8 cellular contexts compared by ENCODE assay signal in genomic region chr14:20683896-20684661, GRCh38. TPM values are rescaled to one million over a fixed set of nuclear protein-coding genes. Genes with fewer than 3 reads are reported as not detected.
DNase-seq lines count a peak whose midpoint lies in the region; ATAC-seq and TF ChIP-seq lines count a peak whose summit lies in the region.

Gene RNASE4 (plus strand): TSS chr14:20684560. CDS start chr14:20699372, 14,812 bp downstream.

- DNase-seq in C1 segment of cervical spinal cord (lab: John Stamatoyannopoulos, UW) (peak in 13 of 14 donors; percentile 28 to 90 (median 75)), SK-N-SH (peak; percentile 68), head of caudate nucleus (peak; percentile 48 to 93 (median 79)), osteocyte (ENCODE audit: extremely low spot score, unreplicated experiment) (peak; percentile 90), suprapubic skin (ENCODE audit: low spot score in 2 of 2) (peak; percentile 94 to 95)
- peak; percentile 79 to 81 for DNase-seq in activated naive CD4-positive, alpha-beta T cell treated with anti-CD3 and anti-CD28 coated beads, Interleukin-2, amount 50 U/mL, for 72 hours (ENCODE audit: low spot score in 2 of 2)

- WGBS in SK-N-SH (ENCODE audit: low lambda C conversion rate) = under 1% methylated on average over 18 of the region's 42 CpGs
- under 1% methylated on average over 38 of the region's 42 CpGs for WGBS in suprapubic skin

- H3K9me2 ChIP-seq in SK-N-SH = no peaks in the 10 kb centered on the region

- H3K4me2 ChIP-seq in SK-N-SH = peak within 1 kb of the TSS; percentile 97

- H3K27me3 ChIP-seq in HUES6 (ENCODE audit: control insufficient read depth, insufficient read depth, low read length) (no peaks in the 10 kb centered on the region), SK-N-SH (ENCODE audit: insufficient read depth) (no peaks in the 10 kb centered on the region), suprapubic skin (no peaks in the 10 kb centered on the region)

- no peaks in the 10 kb centered on the region for H3K79me2 ChIP-seq in SK-N-SH (ENCODE audit: insufficient read depth)

- no peaks in the 10 kb centered on the region for H4K20me1 ChIP-seq in SK-N-SH (ENCODE audit: insufficient read depth)

- H2AFZ ChIP-seq in SK-N-SH (ENCODE audit: low read depth) = peak within 1 kb of the TSS; percentile 99

- H3K36me3 ChIP-seq in HUES6 (ENCODE audit: control insufficient read depth, insufficient read depth, low read length) (no peaks in the 10 kb centered on the region), SK-N-SH (replicated peaks in 1 of 2; ENCODE audit: control insufficient read depth in 1 of 2, insufficient read depth in 2 of 2, low read length in 1 of 2) (no peaks in the 10 kb centered on the region), suprapubic skin (no peaks in the 10 kb centered on the region)

- H3K9me3 Mint-ChIP-seq in activated naive CD4-positive, alpha-beta T cell treated with anti-CD3 and anti-CD28 coated beads, Interleukin-2, amount 50 U/mL, for 72 hours = no peaks in the 10 kb centered on the region
- H3K9me3 Mint-ChIP-seq in osteocyte (ENCODE audit: unreplicated experiment) = no peaks in the 10 kb centered on the region

- no peak within 1 kb of the TSS for H3K4me3 Mint-ChIP-seq in osteocyte (ENCODE audit: unreplicated experiment)

- peak in 1 of 2 donors; percentile 51 for TF ChIP-seq POLR2A in suprapubic skin (IDR thresholded peaks at IDR 0.05)

- intact Hi-C loops in head of caudate nucleus (cut with DNase I) = loop anchor here (2.0 to 10.0 kb wide), 4 partner anchors 52 to 357 kb away; partner anchors contain the start of genes APEX1 and OSGEP

- no peak for TF ChIP-seq RAD21 in SK-N-SH (IDR thresholded peaks at IDR 0.05; ENCODE audit: low read length)

- peaks cover 28% of the 10 kb centered on the region for H3K4me1 Mint-ChIP-seq in osteocyte (ENCODE audit: unreplicated experiment)

- POLR2A ChIA-PET in SK-N-SH (lab: Yijun Ruan, JAX) = no interaction called here

- H3K27me3 Mint-ChIP-seq in osteocyte (ENCODE audit: unreplicated experiment) = no peaks in the 10 kb centered on the region

- H3K27ac Mint-ChIP-seq in activated naive CD4-positive, alpha-beta T cell treated with anti-CD3 and anti-CD28 coated beads, Interleukin-2, amount 50 U/mL, for 72 hours = no peak within 1 kb of the TSS
- H3K27ac Mint-ChIP-seq in osteocyte (ENCODE audit: unreplicated experiment) = no peak within 1 kb of the TSS

- peak within 1 kb of the TSS; percentile 82 for H3K9ac ChIP-seq in HUES6 (ENCODE audit: low read length)
- peak within 1 kb of the TSS; percentile 97 for H3K9ac ChIP-seq in SK-N-SH

- TF ChIP-seq EP300 in SK-N-SH (IDR thresholded peaks at IDR 0.05; ENCODE audit: borderline replicate concordance in 1 of 2, low read depth in 1 of 2, low read length in 1 of 2) = peak in 1 of 2 experiments; percentile 11; a peak in 1 of 4 replicates
- no peak for TF ChIP-seq EP300 in suprapubic skin (IDR thresholded peaks at IDR 0.05)

- peaks cover 0 to 5% of the 10 kb centered on the region in 2 donors for H3K36me3 Mint-ChIP-seq in activated naive CD4-positive, alpha-beta T cell treated with anti-CD3 and anti-CD28 coated beads, Interleukin-2, amount 50 U/mL, for 72 hours
- no peaks in the 10 kb centered on the region for H3K36me3 Mint-ChIP-seq in osteocyte (ENCODE audit: unreplicated experiment)

- no peak for TF ChIP-seq CTCF in SK-N-SH (IDR thresholded peaks at IDR 0.05)
- TF ChIP-seq CTCF in osteocyte (IDR thresholded peaks at IDR 0.05) = no peak
- no peak for TF ChIP-seq CTCF in suprapubic skin (IDR thresholded peaks at IDR 0.05)

- H3F3A ChIP-seq in SK-N-SH (replicated peaks; ENCODE audit: insufficient read depth) = peaks cover 39% of the 10 kb centered on the region

- peak; percentile 26 for ATAC-seq in GM19351 (IDR thresholded peaks at IDR 0.05; ENCODE audit: unreplicated experiment)
- ATAC-seq in activated naive CD4-positive, alpha-beta T cell treated with anti-CD3 and anti-CD28 coated beads, Interleukin-2, amount 50 U/mL, for 72 hours = peak; percentile 43 to 50

- H3K9me3 ChIP-seq in HUES6 (ENCODE audit: control insufficient read depth, insufficient read depth, low read depth, low read length) = no peaks in the 10 kb centered on the region
- H3K9me3 ChIP-seq in SK-N-SH = no peaks in the 10 kb centered on the region
- H3K9me3 ChIP-seq in suprapubic skin = no peaks in the 10 kb centered on the region

- peak within 1 kb of the TSS; percentile 96 for H3K4me3 ChIP-seq in HUES6 (ENCODE audit: low read depth, low read length)
- H3K4me3 ChIP-seq in SK-N-SH (ENCODE audit: low read depth in 2 of 2, low read length in 1 of 2) = peak within 1 kb of the TSS; percentile 93 to 97
- peak within 1 kb of the TSS; percentile 71 for H3K4me3 ChIP-seq in suprapubic skin

- CTCF ChIA-PET in SK-N-SH (lab: Yijun Ruan, JAX) = interaction anchor here (0.9 to 5.5 kb wide), 7 partner anchors 71 to 356 kb away, joined by 3 to 25 read pairs (median 4); no protein-coding TSS in a partner anchor

- H3K4me1 ChIP-seq in HUES6 (ENCODE audit: control insufficient read depth, insufficient read depth, low read length) = peaks cover 16% of the 10 kb centered on the region
- peaks cover 5 to 26% of the 10 kb centered on the region in 2 experiments; a peak in 3 of 4 replicates for H3K4me1 ChIP-seq in SK-N-SH (ENCODE audit: control insufficient read depth in 1 of 2, insufficient read depth in 2 of 2, low read depth in 1 of 2, low read length in 1 of 2)
- peaks cover 46% of the 10 kb centered on the region for H3K4me1 ChIP-seq in suprapubic skin

- peak within 1 kb of the TSS; percentile 11; the same call in 1 of the 2 replicates for H3K27ac ChIP-seq in HUES6 (ENCODE audit: low read depth, low read length)
- peak within 1 kb of the TSS; percentile 94 to 98 for H3K27ac ChIP-seq in SK-N-SH (ENCODE audit: low read depth in 2 of 2, low read length in 1 of 2)
- peak within 1 kb of the TSS; percentile 97 for H3K27ac ChIP-seq in suprapubic skin

TF ChIP-seq in SK-N-SH, 30 proteins besides CTCF, POLR2A, EP300 and RAD21 (continues in another document):
- TF ChIP-seq NFIC (IDR thresholded peaks at IDR 0.05; ENCODE audit: borderline replicate concordance) = peak; percentile 26; the same call in 1 of the 2 replicates
- TF ChIP-seq ZBTB33 (IDR thresholded peaks at IDR 0.05; ENCODE audit: borderline replicate concordance, low read depth) = peak; percentile 85; the same call in 1 of the 2 replicates
- TF ChIP-seq RXRA (IDR thresholded peaks at IDR 0.05; ENCODE audit: borderline replicate concordance, low read depth) = no peak; the same call in 1 of the 2 replicates
- TF ChIP-seq, protein P1, sequence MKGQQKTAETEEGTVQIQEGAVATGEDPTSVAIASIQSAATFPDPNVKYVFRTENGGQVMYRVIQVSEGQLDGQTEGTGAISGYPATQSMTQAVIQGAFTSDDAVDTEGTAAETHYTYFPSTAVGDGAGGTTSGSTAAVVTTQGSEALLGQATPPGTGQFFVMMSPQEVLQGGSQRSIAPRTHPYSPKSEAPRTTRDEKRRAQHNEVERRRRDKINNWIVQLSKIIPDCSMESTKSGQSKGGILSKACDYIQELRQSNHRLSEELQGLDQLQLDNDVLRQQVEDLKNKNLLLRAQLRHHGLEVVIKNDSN (IDR thresholded peaks at IDR 0.05; ENCODE audit: borderline replicate concordance, low read depth) = no peak
- TF ChIP-seq FOSL2 (IDR thresholded peaks at IDR 0.05; ENCODE audit: borderline replicate concordance, low read depth) = peak; percentile 41; the same call in 1 of the 2 replicates
- TF ChIP-seq GABPA (IDR thresholded peaks at IDR 0.05; ENCODE audit: low read depth) = no peak
- TF ChIP-seq EZH2phosphoT487 (IDR thresholded peaks at IDR 0.05; ENCODE audit: borderline replicate concordance, low read depth) = no peak
- TF ChIP-seq, protein P2, sequence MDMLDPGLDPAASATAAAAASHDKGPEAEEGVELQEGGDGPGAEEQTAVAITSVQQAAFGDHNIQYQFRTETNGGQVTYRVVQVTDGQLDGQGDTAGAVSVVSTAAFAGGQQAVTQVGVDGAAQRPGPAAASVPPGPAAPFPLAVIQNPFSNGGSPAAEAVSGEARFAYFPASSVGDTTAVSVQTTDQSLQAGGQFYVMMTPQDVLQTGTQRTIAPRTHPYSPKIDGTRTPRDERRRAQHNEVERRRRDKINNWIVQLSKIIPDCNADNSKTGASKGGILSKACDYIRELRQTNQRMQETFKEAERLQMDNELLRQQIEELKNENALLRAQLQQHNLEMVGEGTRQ (IDR thresholded peaks at IDR 0.05; ENCODE audit: borderline replicate concordance, low read depth, low read length) = no peak
- TF ChIP-seq NRF1 (IDR thresholded peaks at IDR 0.05; ENCODE audit: low read depth, low read length) = no peak
- TF ChIP-seq CHD2 (IDR thresholded peaks at IDR 0.05; ENCODE audit: low read length, partially characterized antibody) = peak; percentile 92
- no peak for TF ChIP-seq MEF2A (IDR thresholded peaks at IDR 0.05; ENCODE audit: borderline replicate concordance, low read depth)
- TF ChIP-seq FOXM1 (IDR thresholded peaks at IDR 0.05; ENCODE audit: low read depth) = no peak
- TF ChIP-seq RFX5 (IDR thresholded peaks at IDR 0.05; ENCODE audit: low read length) = no peak
- TF ChIP-seq RCOR1 (IDR thresholded peaks at IDR 0.05; ENCODE audit: low read length) = peak; percentile 52
- TF ChIP-seq ELF1 (IDR thresholded peaks at IDR 0.05) = no peak

RNA-seq across cellular contexts. Expression of gene RNASE4, which starts in this region (rescaled TPM):
- 11.6 and 12.4 TPM in 2 replicates for polyA plus RNA-seq in SK-N-SH (2012; rRNA removed)
- polyA plus RNA-seq in SK-N-SH (2012; cell fraction: cytosol; rRNA removed) = 7.3 and 10.8 TPM in 2 replicates
- polyA plus RNA-seq in SK-N-SH (2012; cell fraction: nucleus; rRNA removed) = 4.0 and 6.2 TPM in 2 replicates
- total RNA-seq in activated naive CD4-positive, alpha-beta T cell treated with anti-CD3 and anti-CD28 coated beads, Interleukin-2, amount 50 U/mL, for 72 hours = under 1 TPM; 0.23 to 0.60 TPM
- total RNA-seq in osteocyte (17.2 and 17.8 TPM in 2 replicates), suprapubic skin (10 to 100 TPM; 43.9 to 84.2 (median 66.2) TPM)

Comparison
In these comparisons a context has a peak if more than half of its experiments do, and no peak if none do; other contexts are left out.
1. Peak in every context shown above with its lines: DNase-seq, ATAC-seq, H3K4me3 ChIP-seq and H3K27ac ChIP-seq.
2. RNA of gene RNASE4 (total RNA-seq): 43.9 to 84.2 TPM in suprapubic skin and 17.2 to 17.8 TPM in osteocyte; 0.23 to 0.60 TPM in activated naive CD4-positive, alpha-beta T cell treated with anti-CD3 and anti-CD28 coated beads, Interleukin-2, amount 50 U/mL, for 72 hours; every median in the first group is over 10 times any median in the second.
3. Peak in DNase-seq and ATAC-seq in activated naive CD4-positive, alpha-beta T cell treated with anti-CD3 and anti-CD28 coated beads, Interleukin-2, amount 50 U/mL, for 72 hours; RNA of the gene not detected or under 1 TPM.
4. H3K27ac ChIP-seq: peak in every context shown above with its lines; median percentile 97 in suprapubic skin; 96 in SK-N-SH; 11 in HUES6.